ENCODE assay signal across 8 cellular contexts in the genomic region with DNA sequence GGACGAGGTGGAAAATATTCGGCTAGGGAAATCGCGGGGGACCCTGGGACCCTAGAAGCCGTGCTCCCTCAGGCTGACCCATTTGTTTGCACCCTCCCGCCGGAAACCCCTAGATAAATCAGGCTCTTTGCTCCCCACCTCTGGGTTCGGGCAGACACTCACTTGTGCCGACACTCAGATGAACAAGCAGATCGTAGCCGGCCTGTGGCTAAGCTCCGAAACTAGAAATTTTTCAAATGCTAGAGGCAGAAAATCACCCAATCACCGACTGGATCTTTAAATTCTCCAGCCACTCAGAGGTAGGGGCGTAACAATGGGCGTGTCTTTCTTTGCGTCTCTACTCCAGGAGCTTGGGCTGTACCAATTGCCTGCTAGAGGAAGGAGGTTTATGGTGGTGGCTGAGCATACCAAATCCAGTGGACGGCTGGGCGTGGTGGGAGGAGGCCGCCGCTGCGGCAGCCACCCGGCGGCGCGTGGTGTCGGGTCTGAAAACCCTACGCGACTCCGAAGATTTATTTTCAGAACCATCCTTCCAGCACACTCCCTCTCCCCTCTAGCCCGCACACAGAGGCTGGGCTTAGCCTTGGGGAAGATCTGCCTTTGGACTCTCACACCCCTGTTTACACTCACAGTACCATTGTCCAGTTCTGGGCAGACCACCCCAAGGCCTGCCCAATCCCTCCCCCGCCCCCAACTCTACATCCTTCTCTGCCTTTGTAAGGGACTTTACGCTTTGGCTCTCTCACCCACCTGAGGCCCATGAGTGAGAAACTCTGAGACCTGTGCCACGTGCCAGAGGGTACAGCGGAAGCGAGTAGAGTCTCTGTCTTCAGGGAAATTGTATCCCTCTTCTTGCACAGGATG. TPM values are rescaled to one million over a fixed set of nuclear protein-coding genes. Genes with fewer than 3 reads are reported as not detected.
DNase-seq lines count a peak whose midpoint lies in the region; ATAC-seq and TF ChIP-seq lines count a peak whose summit lies in the region.

PIF1 (minus strand) TSS at position 217 of the 864 bp plus-strand sequence. CDS start 1,312 bp downstream, outside the sequence.

- H3K27ac ChIP-seq in angular gyrus (ENCODE audit: low read depth, low read length), result peak within 1 kb of the TSS; percentile 67
- peak within 1 kb of the TSS; percentile 63 for H3K27ac ChIP-seq in psoas muscle
- peak within 1 kb of the TSS; percentile 70 to 81 for H3K27ac ChIP-seq in uterus

- H3K9me3 ChIP-seq in psoas muscle, result no peaks in the 10 kb centered on the region
- H3K9me3 ChIP-seq in uterus, result no peaks in the 10 kb centered on the region

- intact Hi-C loops in left ventricle myocardium superior (cut with micrococcal nuclease) (no loop called here), psoas muscle (cut with DNase I) (no loop called here), uterus (cut with DNase I; ENCODE audit: low total_unique reads) (no loop called here)

- ATAC-seq in GM18505 (IDR thresholded peaks at IDR 0.05; ENCODE audit: unreplicated experiment), result peak; percentile 77
- peak; percentile 82 for ATAC-seq in HG02970 (IDR thresholded peaks at IDR 0.05; ENCODE audit: low FRiP score, unreplicated experiment)
- ATAC-seq in left ventricle myocardium superior, result peak; percentile 97
- peak; percentile 96 to 98 (median 97) for ATAC-seq in psoas muscle

- peak; percentile 93 for DNase-seq in NCI-H187 treated with DMSO at 0.1 percent for 48 hours (lab: John Stamatoyannopoulos, UW)
- DNase-seq in T-helper 2 cell, result peak; percentile 56 to 99 (median 82)
- DNase-seq in left ventricle myocardium superior, result peak; percentile 83
- DNase-seq in psoas muscle, result peak; percentile 82 to 90
- DNase-seq in uterus, result peak; percentile 87 to 96

- WGBS in psoas muscle, 3 donors, result 4 to 5% (median 5%) methylated on average over 34 to 35 of the region's 35 CpGs

- H3K36me3 ChIP-seq in psoas muscle (ENCODE audit: insufficient read depth in 1 of 2, low read depth in 1 of 2), result no peaks in the 10 kb centered on the region
- H3K36me3 ChIP-seq in uterus, result no peaks in the 10 kb centered on the region

- H3K27me3 ChIP-seq in psoas muscle (ENCODE audit: insufficient read depth in 3 of 3, low read length in 2 of 3) (no peaks in the 10 kb centered on the region), uterus (no peaks in the 10 kb centered on the region)

- no peak for TF ChIP-seq CTCF in psoas muscle (IDR thresholded peaks at IDR 0.05)
- TF ChIP-seq CTCF in uterus (IDR thresholded peaks at IDR 0.05), result peak in 2 of 4 experiments; percentile 28

- peaks cover 14% of the 10 kb centered on the region for H3K4me1 ChIP-seq in psoas muscle
- H3K4me1 ChIP-seq in uterus, result no peaks in the 10 kb centered on the region

- peak within 1 kb of the TSS; percentile 76 for H3K4me3 ChIP-seq in psoas muscle
- peak within 1 kb of the TSS; percentile 25 to 39 for H3K4me3 ChIP-seq in uterus

- TF ChIP-seq POLR2A in GM18505 (IDR thresholded peaks at IDR 0.05; ENCODE audit: borderline replicate concordance, extremely low read depth, insufficient read depth, insufficient read length) (peak; percentile 85), uterus (IDR thresholded peaks at IDR 0.05) (peak; percentile 78 to 95)

RNA-seq across cellular contexts. Expression of gene PIF1, which starts in this region (rescaled TPM):
- total RNA-seq in left ventricle myocardium superior (0.42 TPM), psoas muscle (under 1 TPM; 0.24 to 0.52 (median 0.36) TPM), uterus (1 to 10 TPM in 1 of 4 donors, under 1 TPM in 2, not detected in 1; 0.24 to 5.5 (median 0.29) TPM)
- under 1 TPM; 0.34 to 0.47 (median 0.36) TPM for polyA plus RNA-seq in psoas muscle

Comparison
In these comparisons a context has a peak if more than half of its experiments do, and no peak if none do; other contexts are left out.
1. Peak in every context shown above with its lines: DNase-seq, ATAC-seq, H3K4me3 ChIP-seq and H3K27ac ChIP-seq.
2. Peak in DNase-seq and ATAC-seq in left ventricle myocardium superior; RNA of the gene not detected or under 1 TPM.
3. Peak in DNase-seq, ATAC-seq, H3K4me3 ChIP-seq and H3K27ac ChIP-seq in psoas muscle; RNA of the gene not detected or under 1 TPM.